15 cellular contexts compared by ENCODE assay signal in the genomic region with DNA sequence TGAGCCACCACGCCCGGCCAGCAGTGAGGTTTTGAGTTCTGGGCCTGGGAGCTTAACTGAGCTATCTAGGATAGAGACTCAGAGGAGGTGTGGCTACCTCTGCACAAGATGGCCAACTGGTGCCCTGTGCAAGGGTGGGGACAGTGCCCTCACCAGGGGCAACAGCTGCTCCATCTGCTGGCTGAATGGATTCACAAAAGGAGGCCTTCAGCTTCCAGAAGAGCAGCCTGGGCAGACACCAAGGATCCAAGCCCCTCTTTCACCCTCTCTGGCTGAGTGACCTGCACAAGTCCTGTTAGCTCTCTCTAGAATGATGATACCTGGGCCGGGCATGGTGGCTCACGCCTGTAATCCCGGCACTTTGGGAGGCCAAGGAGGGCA. TPM values are rescaled to one million over a fixed set of nuclear protein-coding genes. Genes with fewer than 3 reads are reported as not detected.
DNase-seq lines count a peak whose midpoint lies in the region; ATAC-seq, FAIRE-seq and TF ChIP-seq lines count a peak whose summit lies in the region.
"Had no signal": no experiment of that assay in that cellular context is flagged by ENCODE, and none has a peak within 500 bp of the region (broad histone marks: within the 10 kb centered on the region; RNA-seq: fewer than 3 reads in every experiment).

No MANE protein-coding gene starts in this region.

- TF ChIP-seq POLR2A in prostate gland (IDR thresholded peaks at IDR 0.05), result no peak

- 98% methylated on average over 5 of the region's 5 CpGs for WGBS in prostate gland

- FAIRE-seq in kidney (lab: Jason Lieb, UNC), result no peak
- FAIRE-seq: frontal cortex, HTR-8/SVneo had no signal

- H3K27me3 ChIP-seq in prostate gland (replicated peaks; ENCODE audit: insufficient read depth), result no peaks in the 10 kb centered on the region
- H3K27me3 ChIP-seq: dorsolateral prefrontal cortex, ovary had no signal

- peak; percentile 8 for DNase-seq in COR-L47 (lab: John Stamatoyannopoulos, UW)
- peak; percentile 55 for DNase-seq in H4 (ENCODE audit: low spot score)
- DNase-seq in SW480 (ENCODE audit: low spot score), result peak; percentile 46
- DNase-seq in kidney, result peak; percentile 12
- DNase-seq in prostate gland (ENCODE audit: low spot score), result no peak
- no peak for DNase-seq in HuH-7 (ENCODE audit: low spot score)
- DNase-seq: activated CD4-positive, alpha-beta T cell treated with anti-CD3 and anti-CD28 coated beads, Interleukin-2, amount 50 U/mL, for 4 hours; DMS79 treated with DMSO at 0.1 percent for 48 hours; NCI-H1694; ovary had no signal

- H3K36me3 ChIP-seq in kidney (ENCODE audit: control insufficient read depth in 1 of 2, insufficient read depth in 2 of 2, low read length in 2 of 2) (peaks cover 2 to 5% of the 10 kb centered on the region in 2 donors), prostate gland (peaks cover 0 to 5% of the 10 kb centered on the region in 2 donors)
- H3K36me3 ChIP-seq: ovary had no signal

- ATAC-seq in GM18861 (IDR thresholded peaks at IDR 0.05; ENCODE audit: unreplicated experiment), result no peak
- no peak for ATAC-seq in HG02870 (IDR thresholded peaks at IDR 0.05; ENCODE audit: unreplicated experiment)

- intact Hi-C loops in kidney (cut with DNase I), result no loop called here
- intact Hi-C loops in prostate gland (cut with DNase I), result no loop called here

- no peak overlapping the region for H3K9ac ChIP-seq in kidney (ENCODE audit: low read length in 2 of 2)

- peaks cover 3 to 5% of the 10 kb centered on the region in 2 donors for H3K4me1 ChIP-seq in kidney (ENCODE audit: control insufficient read depth in 1 of 2, insufficient read depth in 1 of 2, low read depth in 1 of 2, low read length in 2 of 2)
- H3K4me1 ChIP-seq in prostate gland (replicated peaks), result no peaks in the 10 kb centered on the region

- no peak overlapping the region for H3K4me3 ChIP-seq in kidney (ENCODE audit: low read length in 2 of 2)
- no peak overlapping the region for H3K4me3 ChIP-seq in prostate gland
- H3K4me3 ChIP-seq: dorsolateral prefrontal cortex, ovary had no signal

- H3K27ac ChIP-seq in kidney (ENCODE audit: low read depth in 2 of 2, low read length in 2 of 2) (no peak overlapping the region), prostate gland (no peak overlapping the region)
- H3K27ac ChIP-seq: dorsolateral prefrontal cortex, ovary had no signal

- TF ChIP-seq CTCF in kidney (IDR thresholded peaks at IDR 0.05; ENCODE audit: borderline replicate concordance, extremely low read depth, insufficient read depth) (no peak), prostate gland (IDR thresholded peaks at IDR 0.05) (no peak)

- H3K9me3 ChIP-seq in kidney (ENCODE audit: control insufficient read depth in 1 of 2, low read length in 2 of 2) (no peaks in the 10 kb centered on the region), prostate gland (no peaks in the 10 kb centered on the region)
- H3K9me3 ChIP-seq: ovary had no signal

RNA-seq across cellular contexts. Expression of a gene that starts 33.5 kb away (rescaled TPM):
- not detected in 2 replicates for total RNA-seq in H4 (2014; rRNA removed; shearing (Covaris generic))
- total RNA-seq in kidney (9.7 TPM), prostate gland (1 to 10 TPM in 1 of 2 donors, under 1 TPM in 1; 0.14 to 5.5 TPM)
- 27.8 TPM for polyA plus RNA-seq in kidney (ENCODE audit: insufficient read depth, low read depth, low replicate concordance)

RNA-seq across cellular contexts. Expression of a gene that starts 37.6 kb away (rescaled TPM):
- 2.5 and 12.2 TPM in 2 replicates for total RNA-seq in H4 (2014; rRNA removed; shearing (Covaris generic))
- total RNA-seq in kidney (61.6 TPM), prostate gland (100 to 1,000 TPM in 1 of 2 donors, 10 to 100 TPM in 1; 61.5 to 138 TPM)
- 26.6 TPM for polyA plus RNA-seq in kidney (ENCODE audit: insufficient read depth, low read depth, low replicate concordance)

RNA-seq across cellular contexts. Expression of a gene that starts 57.8 kb away (rescaled TPM):
- 3.9 and 7.4 TPM in 2 replicates for total RNA-seq in H4 (2014; rRNA removed; shearing (Covaris generic))
- total RNA-seq in kidney (23.4 TPM), prostate gland (10 to 100 TPM; 23.6 to 26.0 TPM)
- 2.2 TPM for polyA plus RNA-seq in kidney (ENCODE audit: insufficient read depth, low read depth, low replicate concordance)

Comparison
In these comparisons a context has a peak if more than half of its experiments do, and no peak if none do; other contexts are left out.
1. DNase-seq: peak in COR-L47 (single experiment), H4 (single experiment), SW480 (single experiment) and kidney (single experiment); none in prostate gland (single experiment) and HuH-7 (single experiment).